ENCODE assay signal across 1 cellular context in the genomic region with DNA sequence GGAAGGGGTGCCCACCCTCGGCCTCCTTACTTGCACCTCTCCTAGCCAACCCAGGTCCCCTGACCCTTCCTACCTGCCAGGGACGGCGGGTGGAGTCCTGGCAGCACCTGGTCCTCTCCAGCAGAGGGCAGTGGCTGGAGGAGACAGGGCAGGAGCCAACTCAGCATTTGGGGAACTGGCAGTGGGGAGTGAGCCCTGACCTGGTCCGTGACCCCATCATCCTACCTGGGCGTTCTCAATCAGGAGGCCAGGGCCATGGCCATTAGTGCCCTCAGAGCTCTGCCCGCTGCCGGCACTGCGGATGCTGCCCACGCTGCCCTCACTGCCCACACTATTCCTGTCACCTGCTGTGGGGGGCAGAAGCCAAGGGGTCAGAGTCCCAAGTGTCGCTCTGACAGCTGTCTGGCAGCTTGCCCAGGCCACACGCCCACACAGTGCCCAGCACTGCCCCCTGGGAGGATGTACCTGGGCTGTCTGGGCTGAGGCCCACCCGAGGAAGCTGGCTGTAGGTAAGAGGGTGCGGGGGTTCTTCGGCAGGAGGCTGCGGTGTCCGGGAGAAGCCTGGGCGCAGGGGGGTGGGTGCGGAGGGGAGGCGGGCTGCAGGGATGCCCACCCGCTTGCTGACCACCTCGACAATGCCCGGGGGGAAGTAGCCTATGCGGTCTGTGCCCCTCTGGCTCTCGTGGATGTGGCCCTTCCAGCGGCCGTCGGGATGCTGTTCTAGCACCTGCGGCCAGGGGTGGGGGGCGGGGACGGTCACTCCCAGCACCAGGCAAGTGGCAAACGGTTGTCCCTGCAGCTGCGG.
TF ChIP-seq lines count a peak whose summit lies in the region.

No MANE protein-coding gene starts in this region.

TF ChIP-seq in HepG2, 621 proteins besides CTCF, POLR2A, EP300 and RAD21 (continued from another document and continues in another):
- TF ChIP-seq, protein P1, sequence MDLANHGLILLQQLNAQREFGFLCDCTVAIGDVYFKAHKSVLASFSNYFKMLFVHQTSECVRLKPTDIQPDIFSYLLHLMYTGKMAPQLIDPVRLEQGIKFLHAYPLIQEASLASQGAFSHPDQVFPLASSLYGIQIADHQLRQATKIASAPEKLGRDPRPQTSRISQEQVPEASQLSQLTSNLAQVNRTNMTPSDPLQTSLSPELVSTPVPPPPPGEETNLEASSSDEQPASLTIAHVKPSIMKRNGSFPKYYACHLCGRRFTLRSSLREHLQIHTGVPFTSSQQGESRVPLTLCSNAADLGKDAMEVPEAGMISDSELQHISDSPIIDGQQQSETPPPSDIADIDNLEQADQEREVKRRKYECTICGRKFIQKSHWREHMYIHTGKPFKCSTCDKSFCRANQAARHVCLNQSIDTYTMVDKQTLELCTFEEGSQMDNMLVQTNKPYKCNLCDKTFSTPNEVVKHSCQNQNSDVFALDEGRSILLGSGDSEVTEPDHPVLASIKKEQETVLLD (CRISPR knock-in tag; IDR thresholded peaks at IDR 0.05; ENCODE audit: low read depth), result no peak
- no peak for TF ChIP-seq RFXAP (CRISPR knock-in tag; IDR thresholded peaks at IDR 0.05; ENCODE audit: borderline replicate concordance)
- TF ChIP-seq ZNF792 (CRISPR knock-in tag; IDR thresholded peaks at IDR 0.05), result 0 out of 2 replicates have a peak, but pooled peaks have one; percentile 30
- TF ChIP-seq ZNF879 (CRISPR knock-in tag; IDR thresholded peaks at IDR 0.05), result no peak
- TF ChIP-seq ZNF724P (CRISPR knock-in tag; IDR thresholded peaks at IDR 0.05; ENCODE audit: borderline replicate concordance), result no peak
- TF ChIP-seq, protein P2, sequence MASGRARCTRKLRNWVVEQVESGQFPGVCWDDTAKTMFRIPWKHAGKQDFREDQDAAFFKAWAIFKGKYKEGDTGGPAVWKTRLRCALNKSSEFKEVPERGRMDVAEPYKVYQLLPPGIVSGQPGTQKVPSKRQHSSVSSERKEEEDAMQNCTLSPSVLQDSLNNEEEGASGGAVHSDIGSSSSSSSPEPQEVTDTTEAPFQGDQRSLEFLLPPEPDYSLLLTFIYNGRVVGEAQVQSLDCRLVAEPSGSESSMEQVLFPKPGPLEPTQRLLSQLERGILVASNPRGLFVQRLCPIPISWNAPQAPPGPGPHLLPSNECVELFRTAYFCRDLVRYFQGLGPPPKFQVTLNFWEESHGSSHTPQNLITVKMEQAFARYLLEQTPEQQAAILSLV (CRISPR knock-in tag; IDR thresholded peaks at IDR 0.05; ENCODE audit: borderline replicate concordance), result 0 out of 2 replicates have a peak, but pooled peaks have one; percentile 47
- TF ChIP-seq MXD1 (CRISPR knock-in tag; IDR thresholded peaks at IDR 0.05), result peak; percentile 67; the same call in 1 of the 2 replicates
- TF ChIP-seq PTBP1 (IDR thresholded peaks at IDR 0.05; ENCODE audit: low read depth, low read length, poor library complexity, severe bottlenecking), result no peak
- TF ChIP-seq REXO4 (CRISPR knock-in tag; IDR thresholded peaks at IDR 0.05; ENCODE audit: borderline replicate concordance), result 0 out of 2 replicates have a peak, but pooled peaks have one; percentile 28
- no peak for TF ChIP-seq ZNF543 (CRISPR knock-in tag; IDR thresholded peaks at IDR 0.05)
- 0 out of 4 replicates have a peak, but pooled peaks of 1 of the 2 experiments have one; percentile 31 for TF ChIP-seq KLF16 (CRISPR knock-in tag; IDR thresholded peaks at IDR 0.05)
- TF ChIP-seq MAFF (IDR thresholded peaks at IDR 0.05; ENCODE audit: low read depth, low read length), result peak; percentile 74
- TF ChIP-seq CCDC6 (CRISPR knock-in tag; IDR thresholded peaks at IDR 0.05), result no peak
- TF ChIP-seq ZMAT3 (CRISPR knock-in tag; conservative IDR thresholded peaks at IDR 0.05), result no peak
- no peak for TF ChIP-seq ZNF496 (CRISPR knock-in tag; IDR thresholded peaks at IDR 0.05; ENCODE audit: insufficient replicate concordance)
- no peak for TF ChIP-seq POLR2AphosphoS5 (IDR thresholded peaks at IDR 0.05; ENCODE audit: low read depth, low read length)
- no peak for TF ChIP-seq SUZ12 (IDR thresholded peaks at IDR 0.05; ENCODE audit: low read depth, low read length)
- TF ChIP-seq HDAC6 (IDR thresholded peaks at IDR 0.05; ENCODE audit: low read depth, low read length), result no peak
- TF ChIP-seq NBN (conservative IDR thresholded peaks at IDR 0.05), result no peak
- TF ChIP-seq FOSL2 (CRISPR knock-in tag; IDR thresholded peaks at IDR 0.05), result peak; percentile 27; the same call in 1 of the 2 replicates
- no peak for TF ChIP-seq FOXO4 (CRISPR knock-in tag; conservative IDR thresholded peaks at IDR 0.05)
- no peak for TF ChIP-seq ATF2 (CRISPR knock-in tag; IDR thresholded peaks at IDR 0.05)
- TF ChIP-seq NFKB2 (CRISPR knock-in tag; IDR thresholded peaks at IDR 0.05; ENCODE audit: borderline replicate concordance), result no peak
- TF ChIP-seq, protein P3, sequence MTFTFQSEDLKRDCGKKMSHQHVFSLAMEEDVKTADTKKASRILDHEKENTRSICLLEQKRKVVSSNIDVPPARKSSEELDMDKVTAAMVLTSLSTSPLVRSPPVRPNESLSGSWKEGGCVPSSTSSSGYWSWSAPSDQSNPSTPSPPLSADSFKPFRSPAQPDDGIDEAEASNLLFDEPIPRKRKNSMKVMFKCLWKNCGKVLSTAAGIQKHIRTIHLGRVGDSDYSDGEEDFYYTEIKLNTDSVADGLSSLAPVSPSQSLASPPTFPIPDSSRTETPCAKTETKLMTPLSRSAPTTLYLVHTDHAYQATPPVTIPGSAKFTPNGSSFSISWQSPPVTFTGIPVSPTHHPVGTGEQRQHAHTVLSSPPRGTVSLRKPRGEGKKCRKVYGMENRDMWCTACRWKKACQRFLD (CRISPR knock-in tag; IDR thresholded peaks at IDR 0.05; ENCODE audit: borderline replicate concordance), result no peak
- TF ChIP-seq, protein P4, sequence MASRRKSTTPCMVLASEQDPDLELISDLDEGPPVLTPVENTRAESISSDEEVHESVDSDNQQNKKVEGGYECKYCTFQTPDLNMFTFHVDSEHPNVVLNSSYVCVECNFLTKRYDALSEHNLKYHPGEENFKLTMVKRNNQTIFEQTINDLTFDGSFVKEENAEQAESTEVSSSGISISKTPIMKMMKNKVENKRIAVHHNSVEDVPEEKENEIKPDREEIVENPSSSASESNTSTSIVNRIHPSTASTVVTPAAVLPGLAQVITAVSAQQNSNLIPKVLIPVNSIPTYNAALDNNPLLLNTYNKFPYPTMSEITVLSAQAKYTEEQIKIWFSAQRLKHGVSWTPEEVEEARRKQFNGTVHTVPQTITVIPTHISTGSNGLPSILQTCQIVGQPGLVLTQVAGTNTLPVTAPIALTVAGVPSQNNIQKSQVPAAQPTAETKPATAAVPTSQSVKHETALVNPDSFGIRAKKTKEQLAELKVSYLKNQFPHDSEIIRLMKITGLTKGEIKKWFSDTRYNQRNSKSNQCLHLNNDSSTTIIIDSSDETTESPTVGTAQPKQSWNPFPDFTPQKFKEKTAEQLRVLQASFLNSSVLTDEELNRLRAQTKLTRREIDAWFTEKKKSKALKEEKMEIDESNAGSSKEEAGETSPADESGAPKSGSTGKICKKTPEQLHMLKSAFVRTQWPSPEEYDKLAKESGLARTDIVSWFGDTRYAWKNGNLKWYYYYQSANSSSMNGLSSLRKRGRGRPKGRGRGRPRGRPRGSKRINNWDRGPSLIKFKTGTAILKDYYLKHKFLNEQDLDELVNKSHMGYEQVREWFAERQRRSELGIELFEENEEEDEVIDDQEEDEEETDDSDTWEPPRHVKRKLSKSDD (CRISPR knock-in tag; IDR thresholded peaks at IDR 0.05; ENCODE audit: low read depth), result no peak
- TF ChIP-seq CREM (IDR thresholded peaks at IDR 0.05), result no peak
- TF ChIP-seq CREM (CRISPR knock-in tag; IDR thresholded peaks at IDR 0.05), result no peak
- 0 out of 2 replicates have a peak, but pooled peaks have one; percentile 50 for TF ChIP-seq IKZF5 (CRISPR knock-in tag; IDR thresholded peaks at IDR 0.05)
- TF ChIP-seq ZBTB38 (CRISPR knock-in tag; IDR thresholded peaks at IDR 0.05), result peak; percentile 70
- 0 out of 2 replicates have a peak, but pooled peaks have one; percentile 22 for TF ChIP-seq ARHGAP35 (CRISPR knock-in tag; IDR thresholded peaks at IDR 0.05; ENCODE audit: borderline replicate concordance)
- TF ChIP-seq POLR2AphosphoS2 (IDR thresholded peaks at IDR 0.05; ENCODE audit: low read depth, low read length), result no peak
- TF ChIP-seq MXD4 (CRISPR knock-in tag; IDR thresholded peaks at IDR 0.05), result no peak
- TF ChIP-seq ZBTB14 (CRISPR knock-in tag; IDR thresholded peaks at IDR 0.05), result no peak
- TF ChIP-seq NR2F2 (IDR thresholded peaks at IDR 0.05; ENCODE audit: borderline replicate concordance, low read depth), result no peak
- no peak for TF ChIP-seq SNAI1 (CRISPR knock-in tag; IDR thresholded peaks at IDR 0.05; ENCODE audit: borderline replicate concordance)
- peak; percentile 78 for TF ChIP-seq MAFG (CRISPR knock-in tag; IDR thresholded peaks at IDR 0.05)
- no peak for TF ChIP-seq HMGA1 (CRISPR knock-in tag; conservative IDR thresholded peaks at IDR 0.05)
- TF ChIP-seq SNAPC4 (CRISPR knock-in tag; IDR thresholded peaks at IDR 0.05), result no peak
- TF ChIP-seq MED13 (CRISPR knock-in tag; IDR thresholded peaks at IDR 0.05), result no peak
